38 cellular contexts compared by ENCODE assay signal in genomic region chr22:34000879-34001526, GRCh38.
"Had no signal": no experiment of that assay in that cellular context is flagged by ENCODE, and none has a peak within 500 bp of the region (broad histone marks: within the 10 kb centered on the region; RNA-seq: fewer than 3 reads in every experiment).

No MANE protein-coding gene starts in this region.

- H3K27me3 ChIP-seq: ascending aorta, cardiac muscle cell had no signal

- H3K27me3 Mint-ChIP-seq: activated CD4-positive, alpha-beta memory T cell treated with anti-CD3 and anti-CD28 coated beads, Interleukin-2, amount 10 ng/mL, durations not matched to agents 7 days and 5 days; activated CD4-positive, alpha-beta T cell treated with anti-CD3 and anti-CD28 coated beads for 36 hours; activated CD4-positive, alpha-beta T cell treated with anti-CD3 and anti-CD28 coated beads, Interleukin-2, amount 10 ng/mL, durations not matched to agents 7 days and 5 days; activated CD8-positive, alpha-beta memory T cell treated with anti-CD3 and anti-CD28 coated beads, Interleukin-2, amount 10 ng/mL, durations not matched to agents 7 days and 5 days; activated naive CD4-positive, alpha-beta T cell treated with anti-CD3 and anti-CD28 coated beads, Interleukin-2, amount 10 ng/mL, durations not matched to agents 7 days and 5 days; activated naive CD4-positive, alpha-beta T cell treated with anti-CD3 and anti-CD28 coated beads, Interleukin-2, amount 50 U/mL, for 24 hours; activated naive CD8-positive, alpha-beta T cell treated with anti-CD3 and anti-CD28 coated beads, Interleukin-2, amount 10 ng/mL, durations not matched to agents 7 days and 5 days; activated naive CD8-positive, alpha-beta T cell treated with anti-CD3 and anti-CD28 coated beads, Interleukin-2, amount 50 U/mL, for 24 hours; activated T-cell treated with anti-CD3 and anti-CD28 coated beads, Interleukin-2, amount 50 U/mL, for 24 hours; brain; central memory CD8-positive, alpha-beta T cell had no signal

- H3K4me3 Mint-ChIP-seq: activated CD4-positive, alpha-beta memory T cell treated with anti-CD3 and anti-CD28 coated beads, Interleukin-2, amount 10 ng/mL, durations not matched to agents 7 days and 5 days; activated CD4-positive, alpha-beta T cell treated with anti-CD3 and anti-CD28 coated beads for 36 hours; activated CD4-positive, alpha-beta T cell treated with anti-CD3 and anti-CD28 coated beads, Interleukin-2, amount 10 ng/mL, durations not matched to agents 7 days and 5 days; activated CD8-positive, alpha-beta memory T cell treated with anti-CD3 and anti-CD28 coated beads, Interleukin-2, amount 10 ng/mL, durations not matched to agents 7 days and 5 days; activated CD8-positive, alpha-beta T cell treated with anti-CD3 and anti-CD28 coated beads, Interleukin-2, amount 10 ng/mL, durations not matched to agents 7 days and 5 days; activated naive CD4-positive, alpha-beta T cell treated with anti-CD3 and anti-CD28 coated beads, Interleukin-2, amount 10 ng/mL, durations not matched to agents 7 days and 5 days; activated naive CD4-positive, alpha-beta T cell treated with anti-CD3 and anti-CD28 coated beads, Interleukin-2, amount 50 U/mL, for 24 hours; activated naive CD8-positive, alpha-beta T cell; activated naive CD8-positive, alpha-beta T cell treated with anti-CD3 and anti-CD28 coated beads, Interleukin-2, amount 10 ng/mL, durations not matched to agents 7 days and 5 days; activated naive CD8-positive, alpha-beta T cell treated with anti-CD3 and anti-CD28 coated beads, Interleukin-2, amount 50 U/mL, for 24 hours; activated T-cell treated with anti-CD3 and anti-CD28 coated beads, Interleukin-2, amount 50 U/mL, for 24 hours; brain; central memory CD8-positive, alpha-beta T cell; T-helper 1 cell treated with Interleukin-12 subunit alpha and Interleukin-12 subunit beta and Interleukin-4 antibody, amounts not matched to agents 30 μg/mL and 1 μg/mL, for 36 hours; T-helper 2 cell treated with Interferon-gamma antibody and Interleukin-4, amounts not matched to agents 5 μg/mL and 100 μg/mL, for 36 hours; WTC11 had no signal

- H3K36me3 ChIP-seq: ascending aorta, cardiac muscle cell, WERI-Rb-1 had no signal

- DNase-seq: activated CD4-positive, alpha-beta memory T cell treated with anti-CD3 and anti-CD28 coated beads, Interleukin-2, amount 10 ng/mL, durations not matched to agents 7 days and 5 days; activated CD4-positive, alpha-beta T cell treated with anti-CD3 and anti-CD28 coated beads for 1 hour; activated CD4-positive, alpha-beta T cell treated with anti-CD3 and anti-CD28 coated beads for 36 hours; activated CD4-positive, alpha-beta T cell treated with anti-CD3 and anti-CD28 coated beads for 48 hours; activated CD4-positive, alpha-beta T cell treated with anti-CD3 and anti-CD28 coated beads, Interleukin-2, amount 10 ng/mL, durations not matched to agents 7 days and 5 days; activated CD4-positive, alpha-beta T cell treated with anti-CD3 and anti-CD28 coated beads, Interleukin-2, amount 50 U/mL, for 48 hours; activated CD4-positive, CD25-positive, alpha-beta regulatory T cell; activated CD8-positive, alpha-beta memory T cell treated with anti-CD3 and anti-CD28 coated beads for 24 hours; activated CD8-positive, alpha-beta memory T cell treated with anti-CD3 and anti-CD28 coated beads, Interleukin-2, amount 10 ng/mL, durations not matched to agents 7 days and 5 days; activated CD8-positive, alpha-beta memory T cell treated with anti-CD3 and anti-CD28 coated beads, Interleukin-2, amount 50 U/mL, for 48 hours; activated CD8-positive, alpha-beta T cell treated with anti-CD3 and anti-CD28 coated beads, Interleukin-2, amount 10 ng/mL, durations not matched to agents 7 days and 5 days; activated effector memory CD4-positive, alpha-beta T cell treated with Interleukin-2 at 50 U/mL for 16 hours; activated gamma-delta T cell; activated naive CD4-positive, alpha-beta T cell treated with anti-CD3 and anti-CD28 coated beads, Interleukin-2, amount 10 ng/mL, durations not matched to agents 7 days and 5 days; activated naive CD4-positive, alpha-beta T cell treated with Interleukin-2 at 50 U/mL for 16 hours; activated naive CD8-positive, alpha-beta T cell treated with anti-CD3 and anti-CD28 coated beads, Interleukin-2, amount 10 ng/mL, durations not matched to agents 7 days and 5 days; activated naive CD8-positive, alpha-beta T cell treated with anti-CD3 and anti-CD28 coated beads, Interleukin-2, amount 50 U/mL, for 24 hours; activated T-cell treated with anti-CD3 and anti-CD28 coated beads, Interleukin-2, amount 50 U/mL, for 24 hours; activated T-cell treated with anti-CD3 and anti-CD28 coated beads, Interleukin-2, amount 50 U/mL, for 48 hours; amygdala; anterior cingulate cortex; caudate nucleus; cerebellar nuclear complex; T-helper 1 cell; T-helper 2 cell; T-helper 9 cell; WERI-Rb-1 had no signal

- H3K36me3 Mint-ChIP-seq: activated CD8-positive, alpha-beta memory T cell treated with anti-CD3 and anti-CD28 coated beads, Interleukin-2, amount 10 ng/mL, durations not matched to agents 7 days and 5 days; activated naive CD4-positive, alpha-beta T cell treated with anti-CD3 and anti-CD28 coated beads, Interleukin-2, amount 10 ng/mL, durations not matched to agents 7 days and 5 days; activated naive CD4-positive, alpha-beta T cell treated with anti-CD3 and anti-CD28 coated beads, Interleukin-2, amount 50 U/mL, for 24 hours; activated naive CD8-positive, alpha-beta T cell treated with anti-CD3 and anti-CD28 coated beads, Interleukin-2, amount 10 ng/mL, durations not matched to agents 7 days and 5 days; brain had no signal

- H3K4me1 ChIP-seq: ascending aorta had no signal

- H3K27ac ChIP-seq: ascending aorta, cardiac muscle cell, WERI-Rb-1 had no signal

- H3K4me1 Mint-ChIP-seq: activated CD4-positive, alpha-beta memory T cell treated with anti-CD3 and anti-CD28 coated beads, Interleukin-2, amount 10 ng/mL, durations not matched to agents 7 days and 5 days; activated CD4-positive, alpha-beta T cell treated with anti-CD3 and anti-CD28 coated beads for 36 hours; activated CD4-positive, alpha-beta T cell treated with anti-CD3 and anti-CD28 coated beads, Interleukin-2, amount 10 ng/mL, durations not matched to agents 7 days and 5 days; activated CD8-positive, alpha-beta memory T cell treated with anti-CD3 and anti-CD28 coated beads, Interleukin-2, amount 10 ng/mL, durations not matched to agents 7 days and 5 days; activated naive CD4-positive, alpha-beta T cell treated with anti-CD3 and anti-CD28 coated beads, Interleukin-2, amount 10 ng/mL, durations not matched to agents 7 days and 5 days; activated naive CD4-positive, alpha-beta T cell treated with anti-CD3 and anti-CD28 coated beads, Interleukin-2, amount 50 U/mL, for 24 hours; activated naive CD8-positive, alpha-beta T cell treated with anti-CD3 and anti-CD28 coated beads, Interleukin-2, amount 10 ng/mL, durations not matched to agents 7 days and 5 days; activated naive CD8-positive, alpha-beta T cell treated with anti-CD3 and anti-CD28 coated beads, Interleukin-2, amount 50 U/mL, for 24 hours; brain; central memory CD8-positive, alpha-beta T cell; WTC11 had no signal

- ATAC-seq: activated CD4-positive, alpha-beta T cell treated with anti-CD3 and anti-CD28 coated beads for 36 hours; activated CD4-positive, CD25-positive, alpha-beta regulatory T cell treated with anti-CD3 and anti-CD28 coated beads, Interleukin-2, amount 50 U/mL, for 24 hours; activated CD8-positive, alpha-beta memory T cell treated with anti-CD3 and anti-CD28 coated beads, Interleukin-2, amount 10 ng/mL, durations not matched to agents 7 days and 5 days; activated CD8-positive, alpha-beta T cell treated with anti-CD3 and anti-CD28 coated beads, Interleukin-2, amount 10 ng/mL, durations not matched to agents 7 days and 5 days; activated naive CD8-positive, alpha-beta T cell treated with anti-CD3 and anti-CD28 coated beads, Interleukin-2, amount 50 U/mL, for 24 hours; WTC11 had no signal

- H3K27ac Mint-ChIP-seq: activated CD4-positive, alpha-beta memory T cell treated with anti-CD3 and anti-CD28 coated beads, Interleukin-2, amount 10 ng/mL, durations not matched to agents 7 days and 5 days; activated CD4-positive, alpha-beta T cell treated with anti-CD3 and anti-CD28 coated beads for 36 hours; activated CD4-positive, alpha-beta T cell treated with anti-CD3 and anti-CD28 coated beads, Interleukin-2, amount 10 ng/mL, durations not matched to agents 7 days and 5 days; activated CD8-positive, alpha-beta memory T cell treated with anti-CD3 and anti-CD28 coated beads, Interleukin-2, amount 10 ng/mL, durations not matched to agents 7 days and 5 days; activated CD8-positive, alpha-beta T cell treated with anti-CD3 and anti-CD28 coated beads, Interleukin-2, amount 10 ng/mL, durations not matched to agents 7 days and 5 days; activated naive CD4-positive, alpha-beta T cell treated with anti-CD3 and anti-CD28 coated beads, Interleukin-2, amount 10 ng/mL, durations not matched to agents 7 days and 5 days; activated naive CD4-positive, alpha-beta T cell treated with anti-CD3 and anti-CD28 coated beads, Interleukin-2, amount 50 U/mL, for 24 hours; activated naive CD8-positive, alpha-beta T cell; activated naive CD8-positive, alpha-beta T cell treated with anti-CD3 and anti-CD28 coated beads, Interleukin-2, amount 10 ng/mL, durations not matched to agents 7 days and 5 days; activated naive CD8-positive, alpha-beta T cell treated with anti-CD3 and anti-CD28 coated beads, Interleukin-2, amount 50 U/mL, for 24 hours; activated T-cell treated with anti-CD3 and anti-CD28 coated beads, Interleukin-2, amount 50 U/mL, for 24 hours; activated T-helper 2 cell treated with anti-CD3 and anti-CD28 coated beads, Interferon-gamma antibody, Interleukin-2, Interleukin-4, amounts not matched to agents 10 μg/mL and 5 μg/mL and 100 μg/mL, durations not matched to agents 14 hours and 24 hours and 36 hours; brain; T-helper 1 cell treated with Interleukin-12 subunit alpha and Interleukin-12 subunit beta and Interleukin-4 antibody, amounts not matched to agents 30 μg/mL and 1 μg/mL, for 36 hours; T-helper 2 cell treated with Interferon-gamma antibody and Interleukin-4, amounts not matched to agents 5 μg/mL and 100 μg/mL, for 36 hours; WTC11 had no signal

- H3K4me3 ChIP-seq: ascending aorta, cardiac muscle cell had no signal
